Comparison of ENCODE assay signal across 22 cellular contexts in the genomic region with DNA sequence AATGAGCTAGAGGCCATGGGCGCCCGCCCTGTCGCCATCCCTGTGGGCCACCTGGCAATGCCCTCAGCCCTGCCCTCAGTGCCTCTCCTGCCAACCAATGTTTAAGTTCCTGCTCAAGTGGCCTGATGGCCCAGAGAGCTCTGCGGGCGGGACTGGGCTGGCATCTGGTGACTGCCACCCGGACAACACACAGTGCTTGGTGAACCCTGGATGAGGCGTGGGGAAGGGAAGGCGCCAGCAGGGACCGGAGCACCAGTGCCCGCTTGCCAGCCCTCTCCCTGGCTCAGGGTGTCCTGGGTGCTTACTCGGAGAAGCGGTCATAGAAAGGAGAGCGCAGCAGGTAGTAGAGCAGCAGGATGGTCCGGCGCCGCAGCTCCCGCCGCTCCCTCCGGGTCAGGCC. TPM values are rescaled to one million over a fixed set of nuclear protein-coding genes. Genes with fewer than 3 reads are reported as not detected.
DNase-seq lines count a peak whose midpoint lies in the region; ATAC-seq and TF ChIP-seq lines count a peak whose summit lies in the region.
"Had no signal": no experiment of that assay in that cellular context is flagged by ENCODE, and none has a peak within 500 bp of the region (broad histone marks: within the 10 kb centered on the region; RNA-seq: fewer than 3 reads in every experiment).

No MANE protein-coding gene starts in this region.

- peaks cover 0 to 70% of the 10 kb centered on the region in 2 donors for H3K36me3 ChIP-seq in adrenal gland (replicated peaks in 1 of 2)

- no peak for ATAC-seq in activated naive CD4-positive, alpha-beta T cell treated with anti-CD3 and anti-CD28 coated beads, Interleukin-2, amount 50 U/mL, for 72 hours
- no peak for ATAC-seq in stimulated activated naive CD8-positive, alpha-beta T cell treated with anti-CD3 and anti-CD28 coated beads, Interleukin-15, amount 100 ng/mL, for 72 hours
- no peak for ATAC-seq in stimulated activated naive CD8-positive, alpha-beta T cell treated with anti-CD3 and anti-CD28 coated beads, Interleukin-15, Interleukin-2, amounts not matched to agents 100 U/mL and 50 U/mL, for 24 hours
- peak; percentile 64 for ATAC-seq in left lobe of liver
- ATAC-seq in activated CD4-positive, alpha-beta T cell treated with anti-CD3 and anti-CD28 coated beads for 36 hours, result no peak
- ATAC-seq: CD8-positive, alpha-beta T cell; GM12878; HCT116 had no signal

- no peaks in the 10 kb centered on the region for H3K27me3 Mint-ChIP-seq in stimulated activated naive CD8-positive, alpha-beta T cell treated with anti-CD3 and anti-CD28 coated beads, Interleukin-15, amount 100 ng/mL, for 72 hours
- no peaks in the 10 kb centered on the region for H3K27me3 Mint-ChIP-seq in activated CD4-positive, alpha-beta T cell treated with anti-CD3 and anti-CD28 coated beads for 36 hours

- intact Hi-C loops in activated CD4-positive, alpha-beta T cell treated with anti-CD3 and anti-CD28 coated beads for 36 hours (cut with DNase I, micrococcal nuclease), result loop anchor here in 1 of 2 experiments (10.0 kb wide), 1 partner anchor 1349 kb away; a partner anchor contains a TSS
- intact Hi-C loops in adrenal gland (cut with DNase I), result loop anchor here in 1 of 2 donors (10.0 kb wide), 1 partner anchor 49 kb away; no protein-coding TSS in a partner anchor

- H3K4me3 ChIP-seq in adrenal gland, result no peak overlapping the region
- H3K4me3 ChIP-seq: BLaER1, GM12878 had no signal

- H3K9me3 Mint-ChIP-seq in activated naive CD4-positive, alpha-beta T cell treated with anti-CD3 and anti-CD28 coated beads, Interleukin-2, amount 50 U/mL, for 72 hours, result no peaks in the 10 kb centered on the region
- no peaks in the 10 kb centered on the region for H3K9me3 Mint-ChIP-seq in stimulated activated naive CD8-positive, alpha-beta T cell treated with anti-CD3 and anti-CD28 coated beads, Interleukin-15, amount 100 ng/mL, for 72 hours
- no peaks in the 10 kb centered on the region for H3K9me3 Mint-ChIP-seq in activated CD4-positive, alpha-beta T cell treated with anti-CD3 and anti-CD28 coated beads for 36 hours (ENCODE audit: low read depth)
- H3K9me3 Mint-ChIP-seq: CD8-positive, alpha-beta T cell; HFFc6 had no signal

- H3K27ac ChIP-seq in adrenal gland, result no peak overlapping the region
- H3K27ac ChIP-seq: BLaER1 had no signal

- H3K27me3 ChIP-seq in adrenal gland, result no peaks in the 10 kb centered on the region
- H3K27me3 ChIP-seq: BLaER1 had no signal

- no peak for TF ChIP-seq CTCF in adrenal gland (IDR thresholded peaks at IDR 0.05)

- H3K4me3 Mint-ChIP-seq in stimulated activated naive CD8-positive, alpha-beta T cell treated with anti-CD3 and anti-CD28 coated beads, Interleukin-15, amount 100 ng/mL, for 72 hours, result no peak overlapping the region
- H3K4me3 Mint-ChIP-seq in activated CD4-positive, alpha-beta T cell treated with anti-CD3 and anti-CD28 coated beads for 36 hours, result no peak overlapping the region
- H3K4me3 Mint-ChIP-seq: CD8-positive, alpha-beta T cell; HFFc6 had no signal

- 93 to 97% (median 96%) methylated on average over 12 to 19 of the region's 19 CpGs for WGBS in adrenal gland, 4 donors

- H3K4me1 Mint-ChIP-seq in stimulated activated naive CD8-positive, alpha-beta T cell treated with anti-CD3 and anti-CD28 coated beads, Interleukin-15, amount 100 ng/mL, for 72 hours, result peaks cover 40% of the 10 kb centered on the region
- peaks cover 17% of the 10 kb centered on the region for H3K4me1 Mint-ChIP-seq in activated CD4-positive, alpha-beta T cell treated with anti-CD3 and anti-CD28 coated beads for 36 hours

- TF ChIP-seq POLR2A in adrenal gland (IDR thresholded peaks at IDR 0.05), result no peak

- H3K27ac Mint-ChIP-seq in activated naive CD4-positive, alpha-beta T cell treated with anti-CD3 and anti-CD28 coated beads, Interleukin-2, amount 50 U/mL, for 72 hours, result peak overlapping the region; percentile 8 to 86
- H3K27ac Mint-ChIP-seq in stimulated activated naive CD8-positive, alpha-beta T cell treated with anti-CD3 and anti-CD28 coated beads, Interleukin-15, amount 100 ng/mL, for 72 hours, result peak overlapping the region; percentile 46 to 85
- no peak overlapping the region for H3K27ac Mint-ChIP-seq in activated CD4-positive, alpha-beta T cell treated with anti-CD3 and anti-CD28 coated beads for 36 hours
- H3K27ac Mint-ChIP-seq: CD8-positive, alpha-beta T cell; HFFc6 had no signal

- H3K9me3 ChIP-seq in adrenal gland (replicated peaks in 1 of 3), result no peaks in the 10 kb centered on the region
- H3K9me3 ChIP-seq: BLaER1 had no signal

- POLR2A ChIA-PET in activated CD4-positive, alpha-beta T cell treated with anti-CD3 and anti-CD28 coated beads for 36 hours (lab: Charles Lee), result no interaction called here

- H3K4me1 ChIP-seq in adrenal gland (replicated peaks in 1 of 2), result peaks cover 6 to 18% of the 10 kb centered on the region in 2 donors

- H3K36me3 Mint-ChIP-seq in activated naive CD4-positive, alpha-beta T cell treated with anti-CD3 and anti-CD28 coated beads, Interleukin-2, amount 50 U/mL, for 72 hours, result no peaks in the 10 kb centered on the region
- peaks cover 10% of the 10 kb centered on the region for H3K36me3 Mint-ChIP-seq in activated CD4-positive, alpha-beta T cell treated with anti-CD3 and anti-CD28 coated beads for 36 hours (ENCODE audit: low read depth)

- CTCF ChIA-PET in activated CD4-positive, alpha-beta T cell treated with anti-CD3 and anti-CD28 coated beads for 36 hours (lab: Charles Lee), result no interaction called here

- no peak for DNase-seq in activated naive CD4-positive, alpha-beta T cell treated with anti-CD3 and anti-CD28 coated beads, Interleukin-2, amount 50 U/mL, for 72 hours (ENCODE audit: low spot score in 2 of 2)
- no peak for DNase-seq in activated naive CD4-positive, alpha-beta T cell (lab: John Stamatoyannopoulos, UW)
- no peak for DNase-seq in stimulated activated naive CD8-positive, alpha-beta T cell treated with anti-CD3 and anti-CD28 coated beads, Interleukin-15, amount 100 ng/mL, for 72 hours
- no peak for DNase-seq in stimulated activated naive CD8-positive, alpha-beta T cell treated with anti-CD3 and anti-CD28 coated beads, Interleukin-15, Interleukin-2, amounts not matched to agents 100 U/mL and 50 U/mL, for 24 hours
- peak; percentile 89 for DNase-seq in left lobe of liver (ENCODE audit: low spot score)
- DNase-seq in activated CD4-positive, alpha-beta T cell treated with anti-CD3 and anti-CD28 coated beads for 36 hours, result no peak
- DNase-seq in adrenal gland, result no peak
- DNase-seq: 8988T; Calu3; CD8-positive, alpha-beta T cell; DMS 273 treated with DMSO at 0.1 percent for 48 hours; DMS53; DND-41; EL; GOT3; H7; HFFc6 had no signal

RNA-seq across cellular contexts. Expression of a gene that starts 4.2 kb away (rescaled TPM):
- total RNA-seq in activated naive CD4-positive, alpha-beta T cell treated with anti-CD3 and anti-CD28 coated beads, Interleukin-2, amount 50 U/mL, for 72 hours, result 10 to 100 TPM; 33.9 to 39.4 TPM
- total RNA-seq in left lobe of liver (37.0 TPM), adrenal gland (10 to 100 TPM; 32.6 to 48.5 (median 40.7) TPM)
- total RNA-seq in activated CD4-positive, alpha-beta T cell treated with anti-CD3 and anti-CD28 coated beads for 36 hours, result 10 to 100 TPM; 28.1 to 33.4 TPM
- 10 to 100 TPM in 2 of 3 donors, 1 to 10 TPM in 1; 7.6 to 67.6 (median 52.8) TPM for polyA plus RNA-seq in adrenal gland

RNA-seq across cellular contexts. Expression of a gene that starts 6.4 kb away (rescaled TPM):
- total RNA-seq in activated naive CD4-positive, alpha-beta T cell treated with anti-CD3 and anti-CD28 coated beads, Interleukin-2, amount 50 U/mL, for 72 hours, result under 1 TPM; 0.64 to 0.91 TPM
- total RNA-seq in left lobe of liver, result 0.68 TPM
- total RNA-seq in activated CD4-positive, alpha-beta T cell treated with anti-CD3 and anti-CD28 coated beads for 36 hours, result 1 to 10 TPM; 1.0 to 1.5 TPM
- under 1 TPM in 4 of 8 donors, not detected in 4; 0.35 to 0.94 (median 0.83) TPM for total RNA-seq in adrenal gland
- polyA plus RNA-seq in adrenal gland, result under 1 TPM in 2 of 3 donors, not detected in 1; 0.30 to 0.56 TPM
- polyA plus RNA-seq: AG04450 had no signal

RNA-seq across cellular contexts. Expression of a gene that starts 8.9 kb away (rescaled TPM):
- 1 to 10 TPM in 1 of 2 donors, under 1 TPM in 1; 0.62 to 1.1 TPM for total RNA-seq in activated naive CD4-positive, alpha-beta T cell treated with anti-CD3 and anti-CD28 coated beads, Interleukin-2, amount 50 U/mL, for 72 hours
- 2.9 TPM for total RNA-seq in left lobe of liver
- 1 to 10 TPM in 1 of 2 experiments, under 1 TPM in 1; 0.75 to 1.1 TPM for total RNA-seq in activated CD4-positive, alpha-beta T cell treated with anti-CD3 and anti-CD28 coated beads for 36 hours
- total RNA-seq in adrenal gland, result 1 to 10 TPM; 1.0 to 7.1 (median 4.0) TPM
- 10 to 100 TPM in 1 of 3 donors, 1 to 10 TPM in 2; 1.1 to 13.0 (median 3.9) TPM for polyA plus RNA-seq in adrenal gland
- total RNA-seq: G401, HFFc6 had no signal
- polyA plus RNA-seq: AG04450 had no signal

RNA-seq across cellular contexts. Expression of a gene that starts 28.1 kb away (rescaled TPM):
- under 1 TPM; 0.23 to 0.57 TPM for total RNA-seq in activated naive CD4-positive, alpha-beta T cell treated with anti-CD3 and anti-CD28 coated beads, Interleukin-2, amount 50 U/mL, for 72 hours
- total RNA-seq in left lobe of liver, result 8.0 TPM
- under 1 TPM; 0.37 to 0.39 TPM for total RNA-seq in activated CD4-positive, alpha-beta T cell treated with anti-CD3 and anti-CD28 coated beads for 36 hours
- total RNA-seq in adrenal gland, result 10 to 100 TPM; 28.2 to 73.7 (median 32.6) TPM
- 10 to 100 TPM; 14.5 to 39.5 (median 33.3) TPM for polyA plus RNA-seq in adrenal gland
